8 cellular contexts compared by ENCODE assay signal in genomic region chr1:174998569-174999215, GRCh38. TPM values are rescaled to one million over a fixed set of nuclear protein-coding genes. Genes with fewer than 3 reads are reported as not detected.
A peak's percentile ranks its signal among the peaks of the same experiment; 100 is the strongest.
DNase-seq lines count a peak whose midpoint lies in the region; ATAC-seq and TF ChIP-seq lines count a peak whose summit lies in the region.

No MANE protein-coding gene starts in this region.

- TF ChIP-seq CTCF in C4-2B (conservative IDR thresholded peaks at IDR 0.05) (peak; percentile 89), LNCaP clone FGC (IDR thresholded peaks at IDR 0.05; ENCODE audit: control insufficient read depth, extremely low read depth, insufficient read depth) (peak; percentile 54), Panc1 (IDR thresholded peaks at IDR 0.05) (peak; percentile 77), astrocyte of the cerebellum (IDR thresholded peaks at IDR 0.05; ENCODE audit: low read depth, low read length, missing control alignments) (peak; percentile 80)

- no peaks in the 10 kb centered on the region for H3K9me3 ChIP-seq in Panc1 (ENCODE audit: control insufficient read depth, insufficient read depth, low read depth, low read length)
- H3K9me3 ChIP-seq in iPS-15b (ENCODE audit: control insufficient read depth, insufficient read depth, low read length): no peaks in the 10 kb centered on the region
- no peaks in the 10 kb centered on the region for H3K9me3 ChIP-seq in skeletal muscle tissue (ENCODE audit: control insufficient read depth in 3 of 3, low read length in 3 of 3)

- peak overlapping the region; percentile 98 for H3K9ac ChIP-seq in iPS-15b (ENCODE audit: low read depth, low read length)
- H3K9ac ChIP-seq in skeletal muscle tissue (ENCODE audit: low read depth in 1 of 3, low read length in 3 of 3): peak overlapping the region; percentile 92 to 100 (median 95)

- H3K36me3 ChIP-seq in Panc1 (ENCODE audit: control insufficient read depth, insufficient read depth, low read length): peaks cover 4% of the 10 kb centered on the region; the same call in 1 of the 2 replicates
- H3K36me3 ChIP-seq in iPS-15b (ENCODE audit: control insufficient read depth, insufficient read depth, low read length): no peaks in the 10 kb centered on the region
- no peaks in the 10 kb centered on the region for H3K36me3 ChIP-seq in skeletal muscle tissue (ENCODE audit: control insufficient read depth in 3 of 3, insufficient read depth in 3 of 3, low read length in 3 of 3)

- CTCF ChIA-PET in Panc1 (lab: Charles Lee): interaction anchor here (0.7 kb wide), 1 partner anchor 1027 kb away, joined by 3 read pairs; no protein-coding TSS in a partner anchor

- peak overlapping the region; percentile 91 for H3K4me3 ChIP-seq in LNCaP clone FGC (ENCODE audit: low read depth, low read length)
- H3K4me3 ChIP-seq in Panc1 (ENCODE audit: low read depth in 2 of 2, low read length in 2 of 2): peak overlapping the region; percentile 82 to 99
- peak overlapping the region; percentile 66 for H3K4me3 ChIP-seq in astrocyte of the cerebellum (ENCODE audit: low read depth, low read length)
- peak overlapping the region; percentile 82 for H3K4me3 ChIP-seq in iPS-15b (ENCODE audit: low read depth, low read length)
- H3K4me3 ChIP-seq in skeletal muscle tissue (ENCODE audit: low read length in 3 of 3): peak overlapping the region; percentile 89 to 97 (median 92)

- POLR2A ChIA-PET in Panc1 (lab: Charles Lee): no interaction called here

- H3K27ac ChIP-seq in C4-2B: peak overlapping the region; percentile 98
- H3K27ac ChIP-seq in Panc1 (ENCODE audit: low read length): peak overlapping the region; percentile 100
- H3K27ac ChIP-seq in skeletal muscle tissue (ENCODE audit: low read depth, low read length): peak overlapping the region; percentile 99

- H3K4me1 ChIP-seq in Panc1 (ENCODE audit: control insufficient read depth, insufficient read depth, low read length): peaks cover 23% of the 10 kb centered on the region
- peaks cover 6% of the 10 kb centered on the region for H3K4me1 ChIP-seq in iPS-15b (ENCODE audit: control insufficient read depth, insufficient read depth, low read length)
- peaks cover 8 to 23% (median 20%) of the 10 kb centered on the region in 3 donors for H3K4me1 ChIP-seq in skeletal muscle tissue (ENCODE audit: control insufficient read depth in 3 of 3, insufficient read depth in 3 of 3, low read length in 3 of 3)

- DNase-seq in LNCaP clone FGC (ENCODE audit: low read depth) (peak; percentile 51), Panc1 (ENCODE audit: low read depth, low spot score) (peak; percentile 48), astrocyte of the cerebellum (ENCODE audit: low read depth) (no peak)

- ATAC-seq in GM18909 (IDR thresholded peaks at IDR 0.05; ENCODE audit: poor library complexity, unreplicated experiment) (peak; percentile 0), Panc1 (peak; percentile 1), HG02840 (IDR thresholded peaks at IDR 0.05; ENCODE audit: low FRiP score, unreplicated experiment) (no peak)

- in situ Hi-C loops in Panc1 (cut with HindIII; ENCODE audit: low pct_unique_long_range_greater_than_20kb, low sequenced_read_pairs) (no loop called here), astrocyte of the cerebellum (cut with HindIII; ENCODE audit: low sequenced_read_pairs) (no loop called here)

- BruUV-seq in Panc1 (replicated peaks; lab: Mats Ljungman, UMichigan): TSS peak; percentile 79

- intact Hi-C loops in Panc1 (cut with micrococcal nuclease; ENCODE audit: unreplicated experiment): loop anchor here (1.0 kb wide), 1 partner anchor 228 kb away; no protein-coding TSS in a partner anchor

- H3K27me3 ChIP-seq in Panc1 (ENCODE audit: control insufficient read depth, insufficient read depth, low read length) (no peaks in the 10 kb centered on the region), iPS-15b (ENCODE audit: control insufficient read depth, insufficient read depth, low read length) (no peaks in the 10 kb centered on the region), skeletal muscle tissue (ENCODE audit: control insufficient read depth in 3 of 3, insufficient read depth in 3 of 3, low read length in 3 of 3) (no peaks in the 10 kb centered on the region)

RNA-seq across cellular contexts. Expression of gene CACYBP, which starts 1.1 kb away (rescaled TPM):
- total RNA-seq in Panc1 (2021; ENCODE audit: unreplicated experiment): 137 TPM
- polyA plus RNA-seq in Panc1 (2012; ENCODE audit: insufficient read length): 85.5 TPM
- 136 TPM for total RNA-seq in skeletal muscle tissue

RNA-seq across cellular contexts. Expression of gene MRPS14, which starts 24.5 kb away (rescaled TPM):
- 25.1 TPM for total RNA-seq in Panc1 (2021; ENCODE audit: unreplicated experiment)
- 16.3 TPM for polyA plus RNA-seq in Panc1 (2012; ENCODE audit: insufficient read length)
- total RNA-seq in skeletal muscle tissue: 30.3 TPM
